Comparison of ENCODE assay signal across 19 cellular contexts in the genomic region with DNA sequence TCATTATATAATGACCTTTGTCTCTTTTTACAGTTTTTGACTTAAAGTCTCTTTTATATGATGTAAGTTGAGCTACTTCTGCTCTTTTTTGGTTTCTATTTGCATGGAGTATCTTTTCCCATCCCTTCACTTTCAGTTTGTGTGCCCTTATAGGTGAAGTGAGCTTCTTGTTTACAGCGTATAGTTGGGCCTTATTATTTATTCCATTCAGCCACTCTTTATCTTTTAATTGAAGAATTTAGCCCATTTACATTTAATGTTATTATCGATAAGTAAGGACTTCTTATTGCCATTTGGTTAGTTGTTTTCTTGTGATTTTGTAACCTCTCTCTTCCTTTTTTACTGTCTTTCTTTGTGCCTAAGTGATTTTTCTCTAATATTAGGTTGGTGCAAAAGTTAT.
A peak's percentile ranks its signal among the peaks of the same experiment; 100 is the strongest.
DNase-seq lines count a peak whose midpoint lies in the region; ATAC-seq, FAIRE-seq and TF ChIP-seq lines count a peak whose summit lies in the region.
"Had no signal": no experiment of that assay in that cellular context is flagged by ENCODE, and none has a peak within 500 bp of the region (broad histone marks: within the 10 kb centered on the region; RNA-seq: fewer than 3 reads in every experiment).

No MANE protein-coding gene starts in this region.

- no peak overlapping the region for H4K8ac ChIP-seq in trophoblast cell (ENCODE audit: low read depth, low read length)

- H3K79me1 ChIP-seq in trophoblast cell (ENCODE audit: low read length), result no peaks in the 10 kb centered on the region

- H2BK5ac ChIP-seq in trophoblast cell (ENCODE audit: low read depth, low read length, poor library complexity), result no peak overlapping the region

- CTCF ChIA-PET in A549 (lab: Yijun Ruan, JAX), result no interaction called here

- no peak for TF ChIP-seq POLR2A in A549 (IDR thresholded peaks at IDR 0.05; ENCODE audit: low read length)
- no peak for TF ChIP-seq POLR2A in esophagus squamous epithelium (IDR thresholded peaks at IDR 0.05)

- H3K36me3 ChIP-seq in adipocyte (ENCODE audit: control insufficient read depth, insufficient read depth, low read length, severe bottlenecking) (no peaks in the 10 kb centered on the region), pancreas (no peaks in the 10 kb centered on the region), esophagus squamous epithelium (no peaks in the 10 kb centered on the region), trophoblast cell (ENCODE audit: control insufficient read depth in 1 of 2, insufficient read depth in 2 of 2, low read length in 2 of 2) (no peaks in the 10 kb centered on the region)
- H3K36me3 ChIP-seq: BLaER1 treated with 17β-estradiol and CSF1 and Interleukin-3, amounts not matched to agents 10 nM and 100 nM had no signal

- H3K4me3 ChIP-seq in A549 (no peak overlapping the region), adipocyte (ENCODE audit: low read length) (peak overlapping the region; percentile 56), pancreas (no peak overlapping the region), esophagus squamous epithelium (no peak overlapping the region), trophoblast cell (ENCODE audit: low read depth, low read length) (no peak overlapping the region)
- H3K4me3 ChIP-seq: BLaER1 treated with 17β-estradiol and CSF1 and Interleukin-3, amounts not matched to agents 10 nM and 100 nM had no signal

- no peak overlapping the region for H4K12ac ChIP-seq in trophoblast cell (ENCODE audit: low read depth, low read length)

- POLR2A ChIA-PET in A549 (lab: Yijun Ruan, JAX), result no interaction called here

- no peak overlapping the region for H3K4ac ChIP-seq in trophoblast cell (ENCODE audit: low read depth, low read length)

- H3K14ac ChIP-seq in trophoblast cell (ENCODE audit: low read length), result no peak overlapping the region

- WGBS in A549 (ENCODE audit: missing lambda C conversion rate), result 61% methylated on average over 2 of the region's 2 CpGs
- WGBS in pancreas, 2 donors, result 85 to 97% methylated on average over 2 of the region's 2 CpGs
- 91 to 93% methylated on average over 2 of the region's 2 CpGs for WGBS in esophagus squamous epithelium, 2 donors
- no CpG with 5 or more reads among the region's 2 CpGs for WGBS in trophoblast cell (ENCODE audit: extremely low coverage, insufficient coverage, insufficient read length)

- H3K27me3 ChIP-seq in adipocyte (replicated peaks; ENCODE audit: control insufficient read depth, insufficient read depth, low read length) (no peaks in the 10 kb centered on the region), pancreas (peaks cover 0 to 5% (median 0%) of the 10 kb centered on the region in 4 donors), esophagus squamous epithelium (no peaks in the 10 kb centered on the region), trophoblast cell (ENCODE audit: insufficient read depth, low read length) (no peaks in the 10 kb centered on the region)
- H3K27me3 ChIP-seq: BLaER1 treated with 17β-estradiol and CSF1 and Interleukin-3, amounts not matched to agents 10 nM and 100 nM had no signal

- H3K4me1 ChIP-seq in A549, result no peaks in the 10 kb centered on the region
- H3K4me1 ChIP-seq in adipocyte (ENCODE audit: control insufficient read depth, insufficient read depth, low read length), result peaks cover 16% of the 10 kb centered on the region
- H3K4me1 ChIP-seq in pancreas, result no peaks in the 10 kb centered on the region
- peaks cover 0 to 5% (median 0%) of the 10 kb centered on the region in 3 donors for H3K4me1 ChIP-seq in esophagus squamous epithelium
- H3K4me1 ChIP-seq in trophoblast cell (ENCODE audit: control insufficient read depth in 1 of 2, insufficient read depth in 2 of 2, low read length in 2 of 2), result no peaks in the 10 kb centered on the region
- H3K4me1 ChIP-seq: BLaER1 treated with 17β-estradiol and CSF1 and Interleukin-3, amounts not matched to agents 10 nM and 100 nM; Caco-2 had no signal

- H3K4me2 ChIP-seq in A549 (no peak overlapping the region), trophoblast cell (ENCODE audit: low read length) (no peak overlapping the region)
- H3K4me2 ChIP-seq: BLaER1 treated with 17β-estradiol and CSF1 and Interleukin-3, amounts not matched to agents 10 nM and 100 nM had no signal

- no peaks in the 10 kb centered on the region for H3K9me3 ChIP-seq in A549
- peaks cover 22% of the 10 kb centered on the region for H3K9me3 ChIP-seq in adipocyte (ENCODE audit: control insufficient read depth, low read length)
- H3K9me3 ChIP-seq in pancreas, result no peaks in the 10 kb centered on the region
- H3K9me3 ChIP-seq in esophagus squamous epithelium, result peaks cover 0 to 15% (median 12%) of the 10 kb centered on the region in 3 donors
- no peaks in the 10 kb centered on the region for H3K9me3 ChIP-seq in trophoblast cell (ENCODE audit: insufficient read depth, low read depth, low read length)
- H3K9me3 ChIP-seq: Caco-2 had no signal

- H3K18ac ChIP-seq in trophoblast cell (ENCODE audit: low read length), result no peak overlapping the region

- H2AFZ ChIP-seq in trophoblast cell (ENCODE audit: insufficient read depth, low read length, poor library complexity), result no peak overlapping the region

- no peak for TF ChIP-seq RAD21 in A549 (conservative IDR thresholded peaks at IDR 0.05 in 1 of 2, IDR thresholded peaks at IDR 0.05 in 1 of 2)

- FAIRE-seq in A549 (lab: Jason Lieb, UNC) (peak; percentile 13), pancreas (lab: Jason Lieb, UNC) (peak; percentile 17)
- FAIRE-seq: D721Med, G401.6, GM12891 had no signal

- no peak overlapping the region for H2AK5ac ChIP-seq in trophoblast cell (ENCODE audit: low read length)

- H2BK12ac ChIP-seq in trophoblast cell (ENCODE audit: low read length), result no peak overlapping the region

- DNase-seq in A549 (ENCODE audit: low read depth in 1 of 2, low spot score in 1 of 2) (no peak), adipocyte (ENCODE audit: low read depth) (no peak), pancreas (no peak), esophagus squamous epithelium (lab: John Stamatoyannopoulos, UW) (no peak), trophoblast cell (no peak)
- DNase-seq: ACHN; AML-193; Caco-2; Calu3; CD4-positive, alpha-beta T cell; CD8-positive, alpha-beta T cell; DMS79 treated with DMSO at 0.1 percent for 48 hours; GF-D8 had no signal

- no peak overlapping the region for H2BK120ac ChIP-seq in trophoblast cell (ENCODE audit: insufficient read depth, low read length, poor library complexity)

- TF ChIP-seq CTCF in A549 (IDR thresholded peaks at IDR 0.05) (no peak), pancreas (IDR thresholded peaks at IDR 0.05) (no peak), esophagus squamous epithelium (IDR thresholded peaks at IDR 0.05) (no peak)

- H3K27ac ChIP-seq in A549 (no peak overlapping the region), pancreas (no peak overlapping the region), esophagus squamous epithelium (no peak overlapping the region), trophoblast cell (ENCODE audit: low read depth, low read length) (no peak overlapping the region)
- H3K27ac ChIP-seq: 22Rv1; BLaER1 treated with 17β-estradiol and CSF1 and Interleukin-3, amounts not matched to agents 10 nM and 100 nM; C4-2B had no signal

- no peak overlapping the region for H4K91ac ChIP-seq in trophoblast cell (ENCODE audit: low read depth, low read length)

- intact Hi-C loops in pancreas (cut with DNase I) (no loop called here), esophagus squamous epithelium (cut with DNase I) (no loop called here)

- H3K9ac ChIP-seq in adipocyte (ENCODE audit: low read length), result no peak overlapping the region
- H3K9ac ChIP-seq in trophoblast cell (ENCODE audit: low read length), result no peak overlapping the region
- H3K9ac ChIP-seq: BLaER1 treated with 17β-estradiol and CSF1 and Interleukin-3, amounts not matched to agents 10 nM and 100 nM had no signal

- H3K79me2 ChIP-seq in trophoblast cell (ENCODE audit: control insufficient read depth, insufficient read depth, low read length, poor library complexity), result no peaks in the 10 kb centered on the region

- no peak overlapping the region for H3K23ac ChIP-seq in trophoblast cell (ENCODE audit: low read length)

- ATAC-seq in A549 (no peak), pancreas (no peak)
- ATAC-seq: CD8-positive, alpha-beta T cell had no signal

- no peak for TF ChIP-seq EP300 in A549 (IDR thresholded peaks at IDR 0.05)

TF ChIP-seq in A549, 52 proteins besides CTCF, POLR2A, EP300 and RAD21:
- TF ChIP-seq, protein P1, sequence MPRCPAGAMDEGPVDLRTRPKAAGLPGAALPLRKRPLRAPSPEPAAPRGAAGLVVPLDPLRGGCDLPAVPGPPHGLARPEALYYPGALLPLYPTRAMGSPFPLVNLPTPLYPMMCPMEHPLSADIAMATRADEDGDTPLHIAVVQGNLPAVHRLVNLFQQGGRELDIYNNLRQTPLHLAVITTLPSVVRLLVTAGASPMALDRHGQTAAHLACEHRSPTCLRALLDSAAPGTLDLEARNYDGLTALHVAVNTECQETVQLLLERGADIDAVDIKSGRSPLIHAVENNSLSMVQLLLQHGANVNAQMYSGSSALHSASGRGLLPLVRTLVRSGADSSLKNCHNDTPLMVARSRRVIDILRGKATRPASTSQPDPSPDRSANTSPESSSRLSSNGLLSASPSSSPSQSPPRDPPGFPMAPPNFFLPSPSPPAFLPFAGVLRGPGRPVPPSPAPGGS (IDR thresholded peaks at IDR 0.05), result no peak
- TF ChIP-seq, protein P2, sequence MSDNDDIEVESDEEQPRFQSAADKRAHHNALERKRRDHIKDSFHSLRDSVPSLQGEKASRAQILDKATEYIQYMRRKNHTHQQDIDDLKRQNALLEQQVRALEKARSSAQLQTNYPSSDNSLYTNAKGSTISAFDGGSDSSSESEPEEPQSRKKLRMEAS (IDR thresholded peaks at IDR 0.05), result no peak
- TF ChIP-seq NR3C1 (IDR thresholded peaks at IDR 0.05) (no peak), FOSB (CRISPR knock-in tag; IDR thresholded peaks at IDR 0.05) (no peak), ZNF302 (CRISPR knock-in tag; IDR thresholded peaks at IDR 0.05) (no peak), HOXA7 (CRISPR knock-in tag; IDR thresholded peaks at IDR 0.05) (no peak)
- TF ChIP-seq, protein P3, sequence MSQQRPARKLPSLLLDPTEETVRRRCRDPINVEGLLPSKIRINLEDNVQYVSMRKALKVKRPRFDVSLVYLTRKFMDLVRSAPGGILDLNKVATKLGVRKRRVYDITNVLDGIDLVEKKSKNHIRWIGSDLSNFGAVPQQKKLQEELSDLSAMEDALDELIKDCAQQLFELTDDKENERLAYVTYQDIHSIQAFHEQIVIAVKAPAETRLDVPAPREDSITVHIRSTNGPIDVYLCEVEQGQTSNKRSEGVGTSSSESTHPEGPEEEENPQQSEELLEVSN (IDR thresholded peaks at IDR 0.05; ENCODE audit: borderline replicate concordance, low read depth), result no peak
